Comparison of ENCODE assay signal across 9 cellular contexts in the genomic region with DNA sequence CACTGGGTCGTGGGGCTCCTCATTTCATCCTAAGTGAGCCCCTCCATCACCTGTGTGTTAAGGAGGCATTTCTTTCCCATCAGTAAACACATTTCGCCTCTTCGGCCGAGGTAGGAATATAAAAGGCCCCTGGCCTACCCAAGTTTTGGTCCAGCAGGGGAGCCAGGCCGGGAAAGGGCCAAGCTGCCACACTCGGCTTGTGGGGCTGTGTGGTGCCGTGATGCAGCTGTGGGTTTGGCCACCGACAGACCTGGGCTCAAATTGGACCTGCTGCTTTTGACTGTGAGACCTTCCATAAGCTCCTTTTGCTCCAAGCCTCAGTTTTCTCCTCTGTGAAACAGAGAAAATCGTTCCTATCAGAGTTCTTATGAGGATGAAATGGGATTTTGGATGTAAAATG. TPM values are rescaled to one million over a fixed set of nuclear protein-coding genes. Genes with fewer than 3 reads are reported as not detected.
DNase-seq lines count a peak whose midpoint lies in the region; ATAC-seq and TF ChIP-seq lines count a peak whose summit lies in the region.
"Had no signal": no experiment of that assay in that cellular context is flagged by ENCODE, and none has a peak within 500 bp of the region (broad histone marks: within the 10 kb centered on the region; RNA-seq: fewer than 3 reads in every experiment).

No MANE protein-coding gene starts in this region.

- no peaks in the 10 kb centered on the region for H3K9me3 ChIP-seq in duodenal mucosa (ENCODE audit: control insufficient read depth in 1 of 2, low read length in 2 of 2)

- H3K4me3 ChIP-seq in AG10803 (ENCODE audit: low read length) (peak overlapping the region; percentile 89), LNCaP clone FGC (ENCODE audit: low read depth, low read length) (peak overlapping the region; percentile 100), duodenal mucosa (ENCODE audit: low read depth in 1 of 2, low read length in 2 of 2) (peak overlapping the region; percentile 80 to 100)

- peak overlapping the region; percentile 81 to 99 for H3K9ac ChIP-seq in duodenal mucosa (ENCODE audit: low read depth in 1 of 2, low read length in 2 of 2)

- H3K36me3 Mint-ChIP-seq in natural killer cell treated with Interleukin-12 subunit alpha and Interleukin-12 subunit beta and Interleukin-15 and Interleukin-18, amount 100 ng/mL, for 72 hours: peaks cover 5% of the 10 kb centered on the region

- no peaks in the 10 kb centered on the region for H3K9me3 Mint-ChIP-seq in natural killer cell treated with Interleukin-12 subunit alpha and Interleukin-12 subunit beta and Interleukin-15 and Interleukin-18, amount 100 ng/mL, for 72 hours

- peaks cover 19 to 40% of the 10 kb centered on the region in 2 donors for H3K36me3 ChIP-seq in duodenal mucosa (ENCODE audit: control insufficient read depth in 1 of 2, insufficient read depth in 2 of 2, low read length in 2 of 2)

- peak overlapping the region; percentile 96 for H3K4me3 Mint-ChIP-seq in natural killer cell treated with Interleukin-12 subunit alpha and Interleukin-12 subunit beta and Interleukin-15 and Interleukin-18, amount 100 ng/mL, for 72 hours

- peaks cover 12 to 14% of the 10 kb centered on the region in 2 donors for H3K4me1 ChIP-seq in duodenal mucosa (ENCODE audit: control insufficient read depth in 1 of 2, insufficient read depth in 2 of 2, low read length in 2 of 2)

- H3K27me3 ChIP-seq in duodenal mucosa (ENCODE audit: control insufficient read depth in 1 of 2, insufficient read depth in 2 of 2, low read length in 2 of 2): no peaks in the 10 kb centered on the region

- ATAC-seq in natural killer cell treated with Interleukin-12 subunit alpha and Interleukin-12 subunit beta and Interleukin-15 and Interleukin-18, amount 100 ng/mL, for 72 hours: no peak
- no peak for ATAC-seq in GM19324 (IDR thresholded peaks at IDR 0.05; ENCODE audit: low FRiP score, unreplicated experiment)

- H3K4me1 Mint-ChIP-seq in natural killer cell treated with Interleukin-12 subunit alpha and Interleukin-12 subunit beta and Interleukin-15 and Interleukin-18, amount 100 ng/mL, for 72 hours (ENCODE audit: low read depth in 2 of 2): peaks cover 14 to 20% of the 10 kb centered on the region in 2 donors

- no peak overlapping the region for H3K27ac ChIP-seq in duodenal mucosa (ENCODE audit: low read depth, low read length)

- DNase-seq in AG10803 (ENCODE audit: low read depth): no peak
- no peak for DNase-seq in LNCaP clone FGC (ENCODE audit: low read depth)
- no peak for DNase-seq in natural killer cell treated with Interleukin-12 subunit alpha and Interleukin-12 subunit beta and Interleukin-15 and Interleukin-18, amount 100 ng/mL, for 72 hours (ENCODE audit: low spot score)
- no peak for DNase-seq in cerebellar cortex (ENCODE audit: low spot score)
- no peak for DNase-seq in NCI-H2107 treated with DMSO at 0.1 percent for 48 hours (lab: John Stamatoyannopoulos, UW; ENCODE audit: unreplicated experiment)
- no peak for DNase-seq in DMS79 treated with DMSO at 0.1 percent for 48 hours (lab: John Stamatoyannopoulos, UW)
- DNase-seq: NCI-H1436 treated with DMSO at 0.1 percent for 48 hours had no signal

- H3K27ac Mint-ChIP-seq in natural killer cell treated with Interleukin-12 subunit alpha and Interleukin-12 subunit beta and Interleukin-15 and Interleukin-18, amount 100 ng/mL, for 72 hours: peak overlapping the region; percentile 74 to 92

- no peak for TF ChIP-seq CTCF in AG10803 (conservative IDR thresholded peaks at IDR 0.05; ENCODE audit: low read length)
- no peak for TF ChIP-seq CTCF in LNCaP clone FGC (IDR thresholded peaks at IDR 0.05; ENCODE audit: control insufficient read depth, extremely low read depth, insufficient read depth)

- H3K27me3 Mint-ChIP-seq in natural killer cell treated with Interleukin-12 subunit alpha and Interleukin-12 subunit beta and Interleukin-15 and Interleukin-18, amount 100 ng/mL, for 72 hours: no peaks in the 10 kb centered on the region

RNA-seq across cellular contexts. Expression of a gene that starts 0.8 kb away (rescaled TPM):
- total RNA-seq in natural killer cell treated with Interleukin-12 subunit alpha and Interleukin-12 subunit beta and Interleukin-15 and Interleukin-18, amount 100 ng/mL, for 72 hours: 100 to 1,000 TPM; 246 to 381 TPM

RNA-seq across cellular contexts. Expression of a gene that starts 22.2 kb away (rescaled TPM):
- total RNA-seq in natural killer cell treated with Interleukin-12 subunit alpha and Interleukin-12 subunit beta and Interleukin-15 and Interleukin-18, amount 100 ng/mL, for 72 hours: 10 to 100 TPM in 1 of 2 donors, 1 to 10 TPM in 1; 9.9 to 11.5 TPM

RNA-seq across cellular contexts. Expression of a gene that starts 23.9 kb away (rescaled TPM):
- total RNA-seq in natural killer cell treated with Interleukin-12 subunit alpha and Interleukin-12 subunit beta and Interleukin-15 and Interleukin-18, amount 100 ng/mL, for 72 hours: 100 to 1,000 TPM; 539 to 557 TPM

RNA-seq across cellular contexts. Expression of a gene that starts 32.1 kb away (rescaled TPM):
- not detected for total RNA-seq in natural killer cell treated with Interleukin-12 subunit alpha and Interleukin-12 subunit beta and Interleukin-15 and Interleukin-18, amount 100 ng/mL, for 72 hours

RNA-seq across cellular contexts. Expression of a gene that starts 43.0 kb away (rescaled TPM):
- not detected for total RNA-seq in natural killer cell treated with Interleukin-12 subunit alpha and Interleukin-12 subunit beta and Interleukin-15 and Interleukin-18, amount 100 ng/mL, for 72 hours
